ENCODE assay signal across 1 cellular context in genomic region chr1:159007734-159008133, GRCh38.
TF ChIP-seq lines count a peak whose summit lies in the region.

No MANE protein-coding gene starts in this region.

TF ChIP-seq in IMR-90, 13 proteins besides CTCF, POLR2A, EP300 and RAD21:
- no peak for TF ChIP-seq CHD1 (IDR thresholded peaks at IDR 0.05; ENCODE audit: low read depth, low read length)
- peak; percentile 34; the same call in 1 of the 2 replicates for TF ChIP-seq CEBPB (IDR thresholded peaks at IDR 0.05; ENCODE audit: low read depth, low read length)
TF ChIP-seq in IMR-90: peak in this region for 1.
